33 cellular contexts compared by ENCODE assay signal in the genomic region with DNA sequence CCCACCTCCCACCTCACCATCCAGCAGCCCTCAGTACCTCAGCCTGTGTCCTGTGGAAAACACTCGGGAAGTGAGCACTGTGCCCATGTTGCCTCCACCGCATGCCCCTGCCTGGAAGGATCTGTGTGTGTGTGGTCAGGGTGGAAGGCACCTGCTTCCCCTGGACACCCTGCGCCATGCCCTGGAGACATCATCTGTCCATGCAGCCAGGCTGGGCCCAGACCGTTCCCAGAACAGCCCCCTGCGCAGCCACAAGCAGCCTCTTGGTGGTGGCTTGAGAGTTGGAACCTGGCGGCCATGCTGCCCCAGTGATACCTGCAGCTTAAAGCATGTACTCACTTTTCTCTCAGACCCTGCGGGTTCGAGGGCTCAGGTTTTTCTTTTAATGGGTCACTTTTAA. TPM values are rescaled to one million over a fixed set of nuclear protein-coding genes. Genes with fewer than 3 reads are reported as not detected.
"Had no signal": no experiment of that assay in that cellular context is flagged by ENCODE, and none has a peak within 500 bp of the region (broad histone marks: within the 10 kb centered on the region; RNA-seq: fewer than 3 reads in every experiment).

No MANE protein-coding gene starts in this region.

- H3K4me1 ChIP-seq: body of pancreas, breast epithelium, SJSA1 had no signal

- H3K4me3 Mint-ChIP-seq: activated CD4-positive, alpha-beta T cell treated with anti-CD3 and anti-CD28 coated beads, Interleukin-2, amount 10 ng/mL, durations not matched to agents 24 days and 14 days; activated naive CD8-positive, alpha-beta T cell treated with anti-CD3 and anti-CD28 coated beads, Interleukin-2, amount 10 ng/mL, durations not matched to agents 7 days and 5 days; activated T-cell treated with anti-CD3 and anti-CD28 coated beads, Interleukin-2, amount 50 U/mL, for 72 hours; activated T-helper 17 cell treated with anti-CD3 and anti-CD28 coated beads, Interleukin-2, amount 50 U/mL, for 72 hours; T-helper 1 cell treated with Interleukin-12 subunit alpha and Interleukin-12 subunit beta and Interleukin-4 antibody, amounts not matched to agents 30 μg/mL and 1 μg/mL, for 36 hours; T-helper 2 cell treated with Interferon-gamma antibody and Interleukin-4, amounts not matched to agents 5 μg/mL and 100 μg/mL, for 36 hours had no signal

- H3K4me3 ChIP-seq: adrenal gland, body of pancreas, breast epithelium, MG63, PC-9, SJSA1 had no signal

- H3K27me3 ChIP-seq: adrenal gland, body of pancreas, breast epithelium, MG63, SJSA1 had no signal

- ATAC-seq: activated T-helper 17 cell treated with anti-CD3 and anti-CD28 coated beads, Interleukin-2, amount 50 U/mL, for 72 hours; body of pancreas had no signal

- H3K9ac ChIP-seq: SK-N-SH had no signal

- H3K27me3 Mint-ChIP-seq: activated CD4-positive, alpha-beta T cell treated with anti-CD3 and anti-CD28 coated beads, Interleukin-2, amount 10 ng/mL, durations not matched to agents 24 days and 14 days; activated naive CD8-positive, alpha-beta T cell treated with anti-CD3 and anti-CD28 coated beads, Interleukin-2, amount 10 ng/mL, durations not matched to agents 7 days and 5 days; activated T-helper 17 cell treated with anti-CD3 and anti-CD28 coated beads, Interleukin-2, amount 50 U/mL, for 72 hours had no signal

- DNase-seq: activated CD4-positive, alpha-beta T cell treated with anti-CD3 and anti-CD28 coated beads, Interleukin-2, amount 10 ng/mL, durations not matched to agents 24 days and 14 days; activated CD4-positive, alpha-beta T cell treated with anti-CD3 and anti-CD28 coated beads, Interleukin-2, amount 50 U/mL, for 4 hours; activated CD8-positive, alpha-beta memory T cell treated with anti-CD3 and anti-CD28 coated beads, Interleukin-2, amount 50 U/mL, for 4 hours; activated effector memory CD4-positive, alpha-beta T cell treated with anti-CD3 and anti-CD28 coated beads, Interleukin-2, amount 50 U/mL, for 16 hours; activated naive CD4-positive, alpha-beta T cell; activated naive CD4-positive, alpha-beta T cell treated with anti-CD3 and anti-CD28 coated beads, Interleukin-2, amount 50 U/mL, for 16 hours; activated naive CD8-positive, alpha-beta T cell treated with anti-CD3 and anti-CD28 coated beads, Interleukin-2, amount 10 ng/mL, durations not matched to agents 7 days and 5 days; activated T-cell treated with anti-CD3 and anti-CD28 coated beads for 4 hours; activated T-cell treated with anti-CD3 and anti-CD28 coated beads, Interleukin-2, amount 50 U/mL, for 72 hours; adrenal gland; body of pancreas; Karpas-422; KBM-7; MG63; NCI-H1048; NCI-H1105 treated with DMSO at 0.1 percent for 48 hours; NCI-H1436; NCI-H1694; NCI-H1930; NCI-H345; NCI-H524 treated with DMSO at 0.1 percent for 48 hours; NCI-H748 treated with DMSO at 0.1 percent for 48 hours; NK-92 treated with Interleukin-12 subunit alpha and Interleukin-12 subunit beta, amount 100 ng/mL, for 24 hours; PC-9; SHP77; SK-N-SH had no signal

- H3K27ac ChIP-seq: adrenal gland, body of pancreas, breast epithelium, PC-9, SJSA1 had no signal

- H3K9me3 ChIP-seq: adrenal gland, body of pancreas, breast epithelium, MG63, SJSA1, SK-N-SH had no signal

- H3K4me1 Mint-ChIP-seq: activated T-helper 17 cell treated with anti-CD3 and anti-CD28 coated beads, Interleukin-2, amount 50 U/mL, for 72 hours had no signal

- H3K9me3 Mint-ChIP-seq: activated CD4-positive, alpha-beta T cell treated with anti-CD3 and anti-CD28 coated beads, Interleukin-2, amount 10 ng/mL, durations not matched to agents 24 days and 14 days; activated naive CD8-positive, alpha-beta T cell treated with anti-CD3 and anti-CD28 coated beads, Interleukin-2, amount 10 ng/mL, durations not matched to agents 7 days and 5 days; activated T-cell treated with anti-CD3 and anti-CD28 coated beads, Interleukin-2, amount 50 U/mL, for 72 hours; activated T-helper 17 cell treated with anti-CD3 and anti-CD28 coated beads, Interleukin-2, amount 50 U/mL, for 72 hours; T-helper 1 cell treated with Interleukin-12 subunit alpha and Interleukin-12 subunit beta and Interleukin-4 antibody, amounts not matched to agents 30 μg/mL and 1 μg/mL, for 36 hours; T-helper 2 cell treated with Interferon-gamma antibody and Interleukin-4, amounts not matched to agents 5 μg/mL and 100 μg/mL, for 36 hours had no signal

- H3K27ac Mint-ChIP-seq: activated CD4-positive, alpha-beta T cell treated with anti-CD3 and anti-CD28 coated beads, Interleukin-2, amount 10 ng/mL, durations not matched to agents 24 days and 14 days; activated naive CD8-positive, alpha-beta T cell treated with anti-CD3 and anti-CD28 coated beads, Interleukin-2, amount 10 ng/mL, durations not matched to agents 7 days and 5 days; activated T-cell treated with anti-CD3 and anti-CD28 coated beads, Interleukin-2, amount 50 U/mL, for 72 hours; activated T-helper 17 cell treated with anti-CD3 and anti-CD28 coated beads, Interleukin-2, amount 50 U/mL, for 72 hours; T-helper 1 cell treated with Interleukin-12 subunit alpha and Interleukin-12 subunit beta and Interleukin-4 antibody, amounts not matched to agents 30 μg/mL and 1 μg/mL, for 36 hours; T-helper 2 cell treated with Interferon-gamma antibody and Interleukin-4, amounts not matched to agents 5 μg/mL and 100 μg/mL, for 36 hours had no signal

RNA-seq across cellular contexts. Expression of a gene that starts 34.9 kb away (rescaled TPM):
- total RNA-seq: cardiac septum, OCI-LY7, PC-9, SJSA1 had no signal
